Comparison of ENCODE assay signal across 23 cellular contexts in genomic region chr16:84862804-84863484, GRCh38.
"Had no signal": no experiment of that assay in that cellular context is flagged by ENCODE, and none has a peak within 500 bp of the region (broad histone marks: within the 10 kb centered on the region; RNA-seq: fewer than 3 reads in every experiment).

No MANE protein-coding gene starts in this region.

- H3K36me3 Mint-ChIP-seq: natural killer cell treated with Interleukin-12 subunit alpha and Interleukin-12 subunit beta and Interleukin-15 and Interleukin-18, amount 100 ng/mL, for 72 hours had no signal

- H3K9me3 ChIP-seq: pancreas had no signal

- H3K27me3 ChIP-seq: esophagus squamous epithelium, foreskin keratinocyte, hepatocyte, neural progenitor cell, pancreas, stomach, uterus had no signal

- H3K4me3 ChIP-seq: esophagus squamous epithelium, hepatocyte, left ventricle myocardium inferior, lung, neural progenitor cell, pancreas, stomach, uterus had no signal

- ATAC-seq: foreskin keratinocyte, pancreas had no signal

- H3K27ac Mint-ChIP-seq: natural killer cell treated with Interleukin-12 subunit alpha and Interleukin-12 subunit beta and Interleukin-15 and Interleukin-18, amount 100 ng/mL, for 72 hours; neural progenitor cell; progenitor cell of endocrine pancreas; type B pancreatic cell had no signal

- DNase-seq: effector memory CD4-positive, alpha-beta T cell; esophagus squamous epithelium; foreskin keratinocyte; kidney; left cardiac atrium; mesenchymal stem cell; midbrain; nucleus accumbens; pancreas; small intestine; stimulated activated CD4-positive, alpha-beta T cell treated with anti-CD3 and anti-CD28 coated beads, Interleukin-12 subunit alpha, Interleukin-12 subunit beta, amount 100 ng/mL, for 4 hours; stimulated activated naive CD4-positive, alpha-beta T cell; stomach; substantia nigra; uterus had no signal

- H3K36me3 ChIP-seq: neural progenitor cell, pancreas, uterus had no signal

- H3K9me3 Mint-ChIP-seq: natural killer cell treated with Interleukin-12 subunit alpha and Interleukin-12 subunit beta and Interleukin-15 and Interleukin-18, amount 100 ng/mL, for 72 hours had no signal

- H3K27me3 Mint-ChIP-seq: progenitor cell of endocrine pancreas, type B pancreatic cell had no signal

- H3K4me1 ChIP-seq: foreskin keratinocyte, left ventricle myocardium inferior, pancreas, uterus had no signal

- H3K27ac ChIP-seq: epithelial cell of prostate, foreskin keratinocyte, hepatocyte, left ventricle myocardium inferior, neural progenitor cell, pancreas, uterus had no signal

- H3K4me3 Mint-ChIP-seq: natural killer cell treated with Interleukin-12 subunit alpha and Interleukin-12 subunit beta and Interleukin-15 and Interleukin-18, amount 100 ng/mL, for 72 hours; neural progenitor cell; type B pancreatic cell had no signal
